Comparison of ENCODE assay signal across 1 cellular context in the genomic region with DNA sequence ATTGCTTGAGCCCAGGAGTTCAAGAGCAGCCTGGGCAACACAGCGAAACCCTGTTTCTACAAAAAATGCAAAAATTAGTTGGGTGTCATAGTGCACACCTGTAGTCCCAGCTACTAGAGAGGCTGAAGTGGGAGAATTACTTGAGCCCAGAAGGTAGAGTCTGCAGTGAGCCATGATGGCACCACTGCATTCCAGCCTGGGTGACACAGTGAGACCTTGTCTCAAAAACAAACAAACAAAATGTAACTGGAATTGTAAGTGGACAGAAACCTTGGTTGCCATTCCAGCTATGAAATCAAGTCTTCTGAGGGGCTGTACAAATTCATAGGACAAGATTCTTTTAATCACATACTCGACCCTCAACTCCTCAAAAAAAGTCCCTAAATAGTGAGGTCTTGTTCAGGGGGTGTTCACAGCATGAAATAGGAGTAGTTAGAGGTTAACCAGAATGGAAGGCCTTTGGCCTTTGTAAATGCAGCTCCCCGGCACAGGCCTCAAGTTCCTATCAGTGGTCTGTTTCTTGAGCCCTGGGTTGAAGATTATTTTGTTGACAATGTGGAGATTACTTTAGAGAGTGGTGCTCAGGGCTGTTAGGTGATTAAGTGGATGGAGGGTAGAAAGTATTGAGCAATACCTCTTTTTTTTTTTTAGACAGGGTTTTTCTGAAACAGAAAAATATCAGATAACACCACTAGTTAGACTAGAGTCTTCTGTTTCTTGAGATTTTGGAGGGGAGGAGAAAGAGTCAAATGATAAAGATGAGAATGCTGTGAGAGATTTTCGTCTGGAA.
TF ChIP-seq lines count a peak whose summit lies in the region.

No MANE protein-coding gene starts in this region.

TF ChIP-seq in HepG2, 621 proteins besides CTCF, POLR2A, EP300 and RAD21 (continued from another document and continues in another):
- TF ChIP-seq, protein P1, sequence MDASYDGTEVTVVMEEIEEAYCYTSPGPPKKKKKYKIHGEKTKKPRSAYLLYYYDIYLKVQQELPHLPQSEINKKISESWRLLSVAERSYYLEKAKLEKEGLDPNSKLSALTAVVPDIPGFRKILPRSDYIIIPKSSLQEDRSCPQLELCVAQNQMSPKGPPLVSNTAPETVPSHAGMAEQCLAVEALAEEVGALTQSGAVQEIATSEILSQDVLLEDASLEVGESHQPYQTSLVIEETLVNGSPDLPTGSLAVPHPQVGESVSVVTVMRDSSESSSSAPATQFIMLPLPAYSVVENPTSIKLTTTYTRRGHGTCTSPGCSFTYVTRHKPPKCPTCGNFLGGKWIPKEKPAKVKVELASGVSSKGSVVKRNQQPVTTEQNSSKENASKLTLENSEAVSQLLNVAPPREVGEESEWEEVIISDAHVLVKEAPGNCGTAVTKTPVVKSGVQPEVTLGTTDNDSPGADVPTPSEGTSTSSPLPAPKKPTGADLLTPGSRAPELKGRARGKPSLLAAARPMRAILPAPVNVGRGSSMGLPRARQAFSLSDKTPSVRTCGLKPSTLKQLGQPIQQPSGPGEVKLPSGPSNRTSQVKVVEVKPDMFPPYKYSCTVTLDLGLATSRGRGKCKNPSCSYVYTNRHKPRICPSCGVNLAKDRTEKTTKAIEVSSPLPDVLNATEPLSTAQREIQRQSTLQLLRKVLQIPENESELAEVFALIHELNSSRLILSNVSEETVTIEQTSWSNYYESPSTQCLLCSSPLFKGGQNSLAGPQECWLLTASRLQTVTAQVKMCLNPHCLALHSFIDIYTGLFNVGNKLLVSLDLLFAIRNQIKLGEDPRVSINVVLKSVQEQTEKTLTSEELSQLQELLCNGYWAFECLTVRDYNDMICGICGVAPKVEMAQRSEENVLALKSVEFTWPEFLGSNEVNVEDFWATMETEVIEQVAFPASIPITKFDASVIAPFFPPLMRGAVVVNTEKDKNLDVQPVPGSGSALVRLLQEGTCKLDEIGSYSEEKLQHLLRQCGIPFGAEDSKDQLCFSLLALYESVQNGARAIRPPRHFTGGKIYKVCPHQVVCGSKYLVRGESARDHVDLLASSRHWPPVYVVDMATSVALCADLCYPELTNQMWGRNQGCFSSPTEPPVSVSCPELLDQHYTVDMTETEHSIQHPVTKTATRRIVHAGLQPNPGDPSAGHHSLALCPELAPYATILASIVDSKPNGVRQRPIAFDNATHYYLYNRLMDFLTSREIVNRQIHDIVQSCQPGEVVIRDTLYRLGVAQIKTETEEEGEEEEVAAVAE (CRISPR knock-in tag; IDR thresholded peaks at IDR 0.05; ENCODE audit: borderline replicate concordance) = no peak
- TF ChIP-seq, protein P2, sequence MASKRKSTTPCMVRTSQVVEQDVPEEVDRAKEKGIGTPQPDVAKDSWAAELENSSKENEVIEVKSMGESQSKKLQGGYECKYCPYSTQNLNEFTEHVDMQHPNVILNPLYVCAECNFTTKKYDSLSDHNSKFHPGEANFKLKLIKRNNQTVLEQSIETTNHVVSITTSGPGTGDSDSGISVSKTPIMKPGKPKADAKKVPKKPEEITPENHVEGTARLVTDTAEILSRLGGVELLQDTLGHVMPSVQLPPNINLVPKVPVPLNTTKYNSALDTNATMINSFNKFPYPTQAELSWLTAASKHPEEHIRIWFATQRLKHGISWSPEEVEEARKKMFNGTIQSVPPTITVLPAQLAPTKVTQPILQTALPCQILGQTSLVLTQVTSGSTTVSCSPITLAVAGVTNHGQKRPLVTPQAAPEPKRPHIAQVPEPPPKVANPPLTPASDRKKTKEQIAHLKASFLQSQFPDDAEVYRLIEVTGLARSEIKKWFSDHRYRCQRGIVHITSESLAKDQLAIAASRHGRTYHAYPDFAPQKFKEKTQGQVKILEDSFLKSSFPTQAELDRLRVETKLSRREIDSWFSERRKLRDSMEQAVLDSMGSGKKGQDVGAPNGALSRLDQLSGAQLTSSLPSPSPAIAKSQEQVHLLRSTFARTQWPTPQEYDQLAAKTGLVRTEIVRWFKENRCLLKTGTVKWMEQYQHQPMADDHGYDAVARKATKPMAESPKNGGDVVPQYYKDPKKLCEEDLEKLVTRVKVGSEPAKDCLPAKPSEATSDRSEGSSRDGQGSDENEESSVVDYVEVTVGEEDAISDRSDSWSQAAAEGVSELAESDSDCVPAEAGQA (IDR thresholded peaks at IDR 0.05; ENCODE audit: low read depth) = no peak
- TF ChIP-seq, protein P2 (CRISPR knock-in tag; IDR thresholded peaks at IDR 0.05; ENCODE audit: borderline replicate concordance) = no peak
- TF ChIP-seq SSRP1 (CRISPR knock-in tag; IDR thresholded peaks at IDR 0.05) (no peak), ZNF224 (CRISPR knock-in tag; IDR thresholded peaks at IDR 0.05) (no peak), MTA1 (CRISPR knock-in tag; IDR thresholded peaks at IDR 0.05; ENCODE audit: borderline replicate concordance) (no peak), PHF20 (CRISPR knock-in tag; IDR thresholded peaks at IDR 0.05) (no peak), ZNF713 (CRISPR knock-in tag; IDR thresholded peaks at IDR 0.05) (no peak), XRCC5 (optimal IDR thresholded peaks at IDR 0.05; ENCODE audit: low read length) (no peak), PCBP2 (optimal IDR thresholded peaks at IDR 0.05; ENCODE audit: low read depth, low read length, poor library complexity, severe bottlenecking) (no peak), PTBP1 (IDR thresholded peaks at IDR 0.05; ENCODE audit: low read depth, low read length, poor library complexity, severe bottlenecking) (no peak), TBX3 (IDR thresholded peaks at IDR 0.05; ENCODE audit: borderline replicate concordance) (no peak), ZMAT3 (CRISPR knock-in tag; conservative IDR thresholded peaks at IDR 0.05) (no peak), MXD4 (CRISPR knock-in tag; IDR thresholded peaks at IDR 0.05) (no peak), SKI (IDR thresholded peaks at IDR 0.05; ENCODE audit: partially characterized antibody) (no peak), HNRNPLL (IDR thresholded peaks at IDR 0.05; ENCODE audit: low read depth, low read length, poor library complexity, severe bottlenecking) (no peak), MED13 (CRISPR knock-in tag; IDR thresholded peaks at IDR 0.05) (no peak), ATF7 (IDR thresholded peaks at IDR 0.05) (no peak), ATF7 (CRISPR knock-in tag; IDR thresholded peaks at IDR 0.05) (no peak), ZNF878 (CRISPR knock-in tag; IDR thresholded peaks at IDR 0.05) (no peak), SIX1 (CRISPR knock-in tag; IDR thresholded peaks at IDR 0.05; ENCODE audit: borderline replicate concordance) (peak; percentile 56; the same call in 1 of the 2 replicates), ZNF570 (CRISPR knock-in tag; IDR thresholded peaks at IDR 0.05; ENCODE audit: borderline replicate concordance) (no peak), MEF2D (CRISPR knock-in tag; IDR thresholded peaks at IDR 0.05) (0 out of 2 replicates have a peak, but pooled peaks have one; percentile 31), ZNF207 (IDR thresholded peaks at IDR 0.05; ENCODE audit: borderline replicate concordance) (no peak), ZNF563 (CRISPR knock-in tag; IDR thresholded peaks at IDR 0.05) (no peak), KLF12 (CRISPR knock-in tag; IDR thresholded peaks at IDR 0.05; ENCODE audit: borderline replicate concordance) (no peak), CBX2 (IDR thresholded peaks at IDR 0.05; ENCODE audit: low read depth, low read length) (no peak), CBX2 (CRISPR knock-in tag; IDR thresholded peaks at IDR 0.05; ENCODE audit: low read depth) (no peak), ZKSCAN5 (CRISPR knock-in tag; IDR thresholded peaks at IDR 0.05) (no peak), SAP130 (CRISPR knock-in tag; IDR thresholded peaks at IDR 0.05; ENCODE audit: low read depth) (peak; percentile 28; the same call in 1 of the 2 replicates), ZNF850 (CRISPR knock-in tag; conservative IDR thresholded peaks at IDR 0.05) (no peak), CEBPG (CRISPR knock-in tag; IDR thresholded peaks at IDR 0.05) (peak; percentile 85), SP2 (CRISPR knock-in tag; IDR thresholded peaks at IDR 0.05) (no peak), MTF1 (CRISPR knock-in tag; IDR thresholded peaks at IDR 0.05) (no peak), SRF (IDR thresholded peaks at IDR 0.05; ENCODE audit: low read depth, low read length) (no peak), TBX2 (CRISPR knock-in tag; IDR thresholded peaks at IDR 0.05; ENCODE audit: borderline replicate concordance) (peak; percentile 67), HDAC2 (CRISPR knock-in tag; IDR thresholded peaks at IDR 0.05) (peak; percentile 66), HES4 (CRISPR knock-in tag; IDR thresholded peaks at IDR 0.05; ENCODE audit: borderline replicate concordance) (no peak), RFXAP (CRISPR knock-in tag; IDR thresholded peaks at IDR 0.05; ENCODE audit: borderline replicate concordance) (no peak), FOXJ3 (CRISPR knock-in tag; IDR thresholded peaks at IDR 0.05; ENCODE audit: borderline replicate concordance) (peak; percentile 70; the same call in 1 of the 2 replicates), HNF4G (IDR thresholded peaks at IDR 0.05; ENCODE audit: borderline replicate concordance, low read depth, low read length) (peak; percentile 51), HNF4G (CRISPR knock-in tag; IDR thresholded peaks at IDR 0.05; ENCODE audit: borderline replicate concordance, low read depth) (no peak)
- TF ChIP-seq, protein P3, sequence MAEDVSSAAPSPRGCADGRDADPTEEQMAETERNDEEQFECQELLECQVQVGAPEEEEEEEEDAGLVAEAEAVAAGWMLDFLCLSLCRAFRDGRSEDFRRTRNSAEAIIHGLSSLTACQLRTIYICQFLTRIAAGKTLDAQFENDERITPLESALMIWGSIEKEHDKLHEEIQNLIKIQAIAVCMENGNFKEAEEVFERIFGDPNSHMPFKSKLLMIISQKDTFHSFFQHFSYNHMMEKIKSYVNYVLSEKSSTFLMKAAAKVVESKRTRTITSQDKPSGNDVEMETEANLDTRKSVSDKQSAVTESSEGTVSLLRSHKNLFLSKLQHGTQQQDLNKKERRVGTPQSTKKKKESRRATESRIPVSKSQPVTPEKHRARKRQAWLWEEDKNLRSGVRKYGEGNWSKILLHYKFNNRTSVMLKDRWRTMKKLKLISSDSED (CRISPR knock-in tag; IDR thresholded peaks at IDR 0.05) = no peak
- TF ChIP-seq, protein P4, sequence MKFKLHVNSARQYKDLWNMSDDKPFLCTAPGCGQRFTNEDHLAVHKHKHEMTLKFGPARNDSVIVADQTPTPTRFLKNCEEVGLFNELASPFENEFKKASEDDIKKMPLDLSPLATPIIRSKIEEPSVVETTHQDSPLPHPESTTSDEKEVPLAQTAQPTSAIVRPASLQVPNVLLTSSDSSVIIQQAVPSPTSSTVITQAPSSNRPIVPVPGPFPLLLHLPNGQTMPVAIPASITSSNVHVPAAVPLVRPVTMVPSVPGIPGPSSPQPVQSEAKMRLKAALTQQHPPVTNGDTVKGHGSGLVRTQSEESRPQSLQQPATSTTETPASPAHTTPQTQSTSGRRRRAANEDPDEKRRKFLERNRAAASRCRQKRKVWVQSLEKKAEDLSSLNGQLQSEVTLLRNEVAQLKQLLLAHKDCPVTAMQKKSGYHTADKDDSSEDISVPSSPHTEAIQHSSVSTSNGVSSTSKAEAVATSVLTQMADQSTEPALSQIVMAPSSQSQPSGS (CRISPR knock-in tag; IDR thresholded peaks at IDR 0.05) = no peak
- TF ChIP-seq, protein P5, sequence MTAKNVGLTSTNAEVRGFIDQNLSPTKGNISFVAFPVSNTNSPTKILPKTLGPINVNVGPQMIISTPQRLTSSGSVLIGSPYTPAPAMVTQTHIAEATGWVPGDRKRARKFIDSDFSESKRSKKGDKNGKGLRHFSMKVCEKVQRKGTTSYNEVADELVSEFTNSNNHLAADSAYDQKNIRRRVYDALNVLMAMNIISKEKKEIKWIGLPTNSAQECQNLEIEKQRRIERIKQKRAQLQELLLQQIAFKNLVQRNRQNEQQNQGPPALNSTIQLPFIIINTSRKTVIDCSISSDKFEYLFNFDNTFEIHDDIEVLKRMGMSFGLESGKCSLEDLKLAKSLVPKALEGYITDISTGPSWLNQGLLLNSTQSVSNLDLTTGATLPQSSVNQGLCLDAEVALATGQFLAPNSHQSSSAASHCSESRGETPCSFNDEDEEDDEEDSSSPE (CRISPR knock-in tag; IDR thresholded peaks at IDR 0.05) = no peak
- TF ChIP-seq, protein P6, sequence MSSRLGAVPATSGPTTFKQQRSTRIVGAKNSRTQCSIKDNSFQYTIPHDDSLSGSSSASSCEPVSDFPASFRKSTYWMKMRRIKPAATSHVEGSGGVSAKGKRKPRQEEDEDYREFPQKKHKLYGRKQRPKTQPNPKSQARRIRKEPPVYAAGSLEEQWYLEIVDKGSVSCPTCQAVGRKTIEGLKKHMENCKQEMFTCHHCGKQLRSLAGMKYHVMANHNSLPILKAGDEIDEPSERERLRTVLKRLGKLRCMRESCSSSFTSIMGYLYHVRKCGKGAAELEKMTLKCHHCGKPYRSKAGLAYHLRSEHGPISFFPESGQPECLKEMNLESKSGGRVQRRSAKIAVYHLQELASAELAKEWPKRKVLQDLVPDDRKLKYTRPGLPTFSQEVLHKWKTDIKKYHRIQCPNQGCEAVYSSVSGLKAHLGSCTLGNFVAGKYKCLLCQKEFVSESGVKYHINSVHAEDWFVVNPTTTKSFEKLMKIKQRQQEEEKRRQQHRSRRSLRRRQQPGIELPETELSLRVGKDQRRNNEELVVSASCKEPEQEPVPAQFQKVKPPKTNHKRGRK (CRISPR knock-in tag; IDR thresholded peaks at IDR 0.05) = no peak
- TF ChIP-seq, protein P7, sequence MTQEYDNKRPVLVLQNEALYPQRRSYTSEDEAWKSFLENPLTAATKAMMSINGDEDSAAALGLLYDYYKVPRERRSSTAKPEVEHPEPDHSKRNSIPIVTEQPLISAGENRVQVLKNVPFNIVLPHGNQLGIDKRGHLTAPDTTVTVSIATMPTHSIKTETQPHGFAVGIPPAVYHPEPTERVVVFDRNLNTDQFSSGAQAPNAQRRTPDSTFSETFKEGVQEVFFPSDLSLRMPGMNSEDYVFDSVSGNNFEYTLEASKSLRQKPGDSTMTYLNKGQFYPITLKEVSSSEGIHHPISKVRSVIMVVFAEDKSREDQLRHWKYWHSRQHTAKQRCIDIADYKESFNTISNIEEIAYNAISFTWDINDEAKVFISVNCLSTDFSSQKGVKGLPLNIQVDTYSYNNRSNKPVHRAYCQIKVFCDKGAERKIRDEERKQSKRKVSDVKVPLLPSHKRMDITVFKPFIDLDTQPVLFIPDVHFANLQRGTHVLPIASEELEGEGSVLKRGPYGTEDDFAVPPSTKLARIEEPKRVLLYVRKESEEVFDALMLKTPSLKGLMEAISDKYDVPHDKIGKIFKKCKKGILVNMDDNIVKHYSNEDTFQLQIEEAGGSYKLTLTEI (CRISPR knock-in tag; conservative IDR thresholded peaks at IDR 0.05) = no peak
